Comparison of ENCODE assay signal across 2 cellular contexts in genomic region chr21:36703626-36704280, GRCh38.
TF ChIP-seq lines count a peak whose summit lies in the region.

No MANE protein-coding gene starts in this region.

TF ChIP-seq in SK-N-SH, 30 proteins besides CTCF, POLR2A, EP300 and RAD21:
- TF ChIP-seq RFX5 (IDR thresholded peaks at IDR 0.05; ENCODE audit: low read length) (no peak), SMC3 (IDR thresholded peaks at IDR 0.05; ENCODE audit: low read depth, low read length) (no peak), EZH2phosphoT487 (IDR thresholded peaks at IDR 0.05; ENCODE audit: borderline replicate concordance, low read depth) (peak; percentile 70; the same call in 1 of the 2 replicates)
TF ChIP-seq in SK-N-SH: peak in this region for 1.

TF ChIP-seq in SK-N-SH treated with all-trans-retinoic acid at 6 μM for 48 hours, 23 proteins besides CTCF, POLR2A, EP300 and RAD21:
- TF ChIP-seq ZNF565 (CRISPR knock-in tag; conservative IDR thresholded peaks at IDR 0.05; ENCODE audit: low read depth): no peak
- no peak for TF ChIP-seq POU6F1 (CRISPR knock-in tag; IDR thresholded peaks at IDR 0.05; ENCODE audit: borderline replicate concordance, low read depth)
- TF ChIP-seq ZFP3 (CRISPR knock-in tag; IDR thresholded peaks at IDR 0.05): no peak
- no peak for TF ChIP-seq BACH2 (CRISPR knock-in tag; IDR thresholded peaks at IDR 0.05; ENCODE audit: borderline replicate concordance)
- no peak for TF ChIP-seq ZNF70 (CRISPR knock-in tag; IDR thresholded peaks at IDR 0.05)
- no peak for TF ChIP-seq CSDC2 (CRISPR knock-in tag; IDR thresholded peaks at IDR 0.05)
- no peak for TF ChIP-seq ZFP30 (CRISPR knock-in tag; IDR thresholded peaks at IDR 0.05)
- TF ChIP-seq, protein P1, sequence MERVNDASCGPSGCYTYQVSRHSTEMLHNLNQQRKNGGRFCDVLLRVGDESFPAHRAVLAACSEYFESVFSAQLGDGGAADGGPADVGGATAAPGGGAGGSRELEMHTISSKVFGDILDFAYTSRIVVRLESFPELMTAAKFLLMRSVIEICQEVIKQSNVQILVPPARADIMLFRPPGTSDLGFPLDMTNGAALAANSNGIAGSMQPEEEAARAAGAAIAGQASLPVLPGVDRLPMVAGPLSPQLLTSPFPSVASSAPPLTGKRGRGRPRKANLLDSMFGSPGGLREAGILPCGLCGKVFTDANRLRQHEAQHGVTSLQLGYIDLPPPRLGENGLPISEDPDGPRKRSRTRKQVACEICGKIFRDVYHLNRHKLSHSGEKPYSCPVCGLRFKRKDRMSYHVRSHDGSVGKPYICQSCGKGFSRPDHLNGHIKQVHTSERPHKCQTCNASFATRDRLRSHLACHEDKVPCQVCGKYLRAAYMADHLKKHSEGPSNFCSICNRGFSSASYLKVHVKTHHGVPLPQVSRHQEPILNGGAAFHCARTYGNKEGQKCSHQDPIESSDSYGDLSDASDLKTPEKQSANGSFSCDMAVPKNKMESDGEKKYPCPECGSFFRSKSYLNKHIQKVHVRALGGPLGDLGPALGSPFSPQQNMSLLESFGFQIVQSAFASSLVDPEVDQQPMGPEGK (CRISPR knock-in tag; IDR thresholded peaks at IDR 0.05; ENCODE audit: borderline replicate concordance): no peak
- no peak for TF ChIP-seq TSHZ2 (CRISPR knock-in tag; IDR thresholded peaks at IDR 0.05)
- TF ChIP-seq ISL1 (CRISPR knock-in tag; IDR thresholded peaks at IDR 0.05): no peak
- no peak for TF ChIP-seq CSRNP3 (CRISPR knock-in tag; IDR thresholded peaks at IDR 0.05)
- no peak for TF ChIP-seq TOX (CRISPR knock-in tag; IDR thresholded peaks at IDR 0.05; ENCODE audit: borderline replicate concordance)
- no peak for TF ChIP-seq ARNTL (CRISPR knock-in tag; IDR thresholded peaks at IDR 0.05; ENCODE audit: borderline replicate concordance, low read depth)
- TF ChIP-seq RARB (CRISPR knock-in tag; IDR thresholded peaks at IDR 0.05): no peak
- TF ChIP-seq SNAI2 (CRISPR knock-in tag; IDR thresholded peaks at IDR 0.05): no peak
- no peak for TF ChIP-seq ZC3H10 (CRISPR knock-in tag; IDR thresholded peaks at IDR 0.05)
TF ChIP-seq in SK-N-SH treated with all-trans-retinoic acid at 6 μM for 48 hours: peak in this region for 0.
